In the genomic region with DNA sequence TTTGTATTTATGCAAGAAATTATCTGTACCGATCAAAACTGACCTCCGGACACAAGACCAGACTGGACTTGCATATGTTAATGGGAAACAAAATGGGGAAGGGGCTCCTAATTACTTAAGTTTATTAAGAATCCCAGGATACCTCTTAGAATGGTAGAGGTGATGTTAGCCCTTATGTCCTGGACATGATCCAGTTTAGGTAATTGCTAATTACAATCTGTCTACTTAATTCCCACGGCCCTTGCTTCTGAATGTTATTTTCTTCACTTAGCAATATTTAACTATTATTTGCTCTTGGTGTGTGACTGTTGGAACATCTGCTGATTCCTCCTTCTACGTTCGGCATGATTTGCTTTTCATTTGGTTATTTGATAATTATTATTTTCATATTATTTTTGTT, we compare ENCODE assay signal across 26 cellular contexts.
"Had no signal": no experiment of that assay in that cellular context is flagged by ENCODE, and none has a peak within 500 bp of the region (broad histone marks: within the 10 kb centered on the region; RNA-seq: fewer than 3 reads in every experiment).

No MANE protein-coding gene starts in this region.

- H3K4me1 ChIP-seq: ascending aorta, body of pancreas had no signal

- ATAC-seq: activated CD8-positive, alpha-beta memory T cell treated with anti-CD3 and anti-CD28 coated beads, Interleukin-2, amount 10 ng/mL, durations not matched to agents 7 days and 5 days; activated naive CD8-positive, alpha-beta T cell treated with anti-CD3 and anti-CD28 coated beads, Interleukin-2, amount 50 U/mL, for 24 hours; body of pancreas; PC-3; T-helper 17 cell; WTC11 had no signal

- H3K36me3 ChIP-seq: ascending aorta had no signal

- H3K27ac ChIP-seq: ascending aorta, body of pancreas, KMS-11 had no signal

- H3K4me3 ChIP-seq: ascending aorta, body of pancreas had no signal

- H3K9me3 ChIP-seq: ascending aorta, body of pancreas had no signal

- DNase-seq: activated CD4-positive, alpha-beta T cell treated with anti-CD3 and anti-CD28 coated beads for 48 hours; activated CD4-positive, alpha-beta T cell treated with anti-CD3 and anti-CD28 coated beads, Interleukin-2, amount 50 U/mL, for 4 hours; activated CD4-positive, CD25-positive, alpha-beta regulatory T cell treated with anti-CD3 and anti-CD28 coated beads, Interleukin-2, amount 50 U/mL, for 72 hours; activated CD8-positive, alpha-beta memory T cell treated with anti-CD3 and anti-CD28 coated beads, Interleukin-2, amount 10 ng/mL, durations not matched to agents 7 days and 5 days; activated effector memory CD4-positive, alpha-beta T cell treated with Interleukin-2 at 50 U/mL for 16 hours; activated naive CD4-positive, alpha-beta T cell; activated naive CD8-positive, alpha-beta T cell treated with anti-CD3 and anti-CD28 coated beads, Interleukin-2, amount 50 U/mL, for 24 hours; activated T-cell treated with anti-CD3 and anti-CD28 coated beads, Interleukin-2, amount 50 U/mL, for 24 hours; amniotic stem cell; body of pancreas; central memory CD4-positive, alpha-beta T cell; cortex of kidney; NCI-H1092; NCI-H1436; NCI-H187 treated with DMSO at 0.1 percent for 48 hours; NCI-H2081 treated with DMSO at 0.1 percent for 48 hours; NCI-H226; NCI-H510A; NCI-H774; PC-3; SHP77; T-helper 17 cell; T-helper 9 cell had no signal

- H3K27me3 ChIP-seq: ascending aorta, body of pancreas had no signal
